In genomic region chr1:35029756-35030155, GRCh38 we compare ENCODE assay signal across 12 cellular contexts. TPM values are rescaled to one million over a fixed set of nuclear protein-coding genes. Genes with fewer than 3 reads are reported as not detected.
DNase-seq lines count a peak whose midpoint lies in the region; ATAC-seq, FAIRE-seq and TF ChIP-seq lines count a peak whose summit lies in the region.
"Had no signal": no experiment of that assay in that cellular context is flagged by ENCODE, and none has a peak within 500 bp of the region (broad histone marks: within the 10 kb centered on the region; RNA-seq: fewer than 3 reads in every experiment).

No MANE protein-coding gene starts in this region.

- peak overlapping the region; percentile 96 for H3K4me2 ChIP-seq in PC-3 (ENCODE audit: low read length)

- FAIRE-seq in GM12892 (lab: Jason Lieb, UNC) = no peak
- FAIRE-seq: GM12891 had no signal

- no peak overlapping the region for H3K27ac Mint-ChIP-seq in T-helper 2 cell treated with Interferon-gamma antibody and Interleukin-4, amounts not matched to agents 5 μg/mL and 100 μg/mL, for 36 hours
- H3K27ac Mint-ChIP-seq in endothelial cell (ENCODE audit: unreplicated experiment) = no peak overlapping the region

- H3K4me1 Mint-ChIP-seq in T-helper 2 cell treated with Interferon-gamma antibody and Interleukin-4, amounts not matched to agents 5 μg/mL and 100 μg/mL, for 36 hours (ENCODE audit: low read depth) = peaks cover 31% of the 10 kb centered on the region
- peaks cover 11% of the 10 kb centered on the region for H3K4me1 Mint-ChIP-seq in endothelial cell (ENCODE audit: unreplicated experiment)

- H3K9me2 ChIP-seq in PC-3 (replicated peaks; ENCODE audit: low read length) = no peaks in the 10 kb centered on the region

- BruUV-seq in PC-3 (replicated peaks; lab: Mats Ljungman, UMichigan) = no TSS peak

- no peaks in the 10 kb centered on the region for H3K27me3 Mint-ChIP-seq in T-helper 2 cell treated with Interferon-gamma antibody and Interleukin-4, amounts not matched to agents 5 μg/mL and 100 μg/mL, for 36 hours (ENCODE audit: low read depth)
- H3K27me3 Mint-ChIP-seq in endothelial cell (ENCODE audit: unreplicated experiment) = peaks cover 4% of the 10 kb centered on the region

- no peaks in the 10 kb centered on the region for H4K20me1 ChIP-seq in PC-3 (ENCODE audit: low read length)

- ATAC-seq in PC-3 (no peak), psoas muscle (no peak), HG03520 (IDR thresholded peaks at IDR 0.05; ENCODE audit: unreplicated experiment) (no peak)

- H3K79me2 ChIP-seq in PC-3 (ENCODE audit: low read length) = peaks cover 20% of the 10 kb centered on the region

- no peak for DNase-seq in T-helper 2 cell treated with Interferon-gamma antibody and Interleukin-4, amounts not matched to agents 5 μg/mL and 100 μg/mL, for 36 hours (ENCODE audit: low spot score)
- DNase-seq in T-helper 2 cell (no peak), PC-3 (no peak), endothelial cell (ENCODE audit: low spot score) (no peak), psoas muscle (no peak), T1000 (lab: John Stamatoyannopoulos, UW) (no peak), GM12892 (ENCODE audit: insufficient read length) (no peak)
- DNase-seq: hippocampal formation, NCI-H2107, posterior cingulate gyrus had no signal

- no peak overlapping the region for H3K27ac ChIP-seq in PC-3 (ENCODE audit: low read length)
- no peak overlapping the region for H3K27ac ChIP-seq in psoas muscle

- H3K4me3 Mint-ChIP-seq in T-helper 2 cell treated with Interferon-gamma antibody and Interleukin-4, amounts not matched to agents 5 μg/mL and 100 μg/mL, for 36 hours = peak overlapping the region; percentile 100
- H3K4me3 Mint-ChIP-seq in endothelial cell (ENCODE audit: unreplicated experiment) = peak overlapping the region; percentile 47

- CTCF ChIA-PET in PC-3 (lab: Charles Lee) = no interaction called here

- H3K4me1 ChIP-seq in PC-3 (ENCODE audit: insufficient read depth, low read length) (peaks cover 15% of the 10 kb centered on the region), psoas muscle (peaks cover 8% of the 10 kb centered on the region)

- TF ChIP-seq POLR2A in GM12892 (IDR thresholded peaks at IDR 0.05; ENCODE audit: low read depth, low read length) = no peak

- no peaks in the 10 kb centered on the region for H3K27me3 ChIP-seq in PC-3 (ENCODE audit: low read length)
- no peaks in the 10 kb centered on the region for H3K27me3 ChIP-seq in psoas muscle (ENCODE audit: insufficient read depth in 3 of 3, low read length in 2 of 3)

- H3K9me3 Mint-ChIP-seq in T-helper 2 cell treated with Interferon-gamma antibody and Interleukin-4, amounts not matched to agents 5 μg/mL and 100 μg/mL, for 36 hours = peaks cover 17% of the 10 kb centered on the region
- H3K9me3 Mint-ChIP-seq in endothelial cell (ENCODE audit: unreplicated experiment) = no peaks in the 10 kb centered on the region

- H2AFZ ChIP-seq in PC-3 (ENCODE audit: low read length) = no peak overlapping the region

- H3K4me3 ChIP-seq in PC-3 (ENCODE audit: low read length) (peak overlapping the region; percentile 98; the same call in 1 of the 2 replicates), psoas muscle (peak overlapping the region; percentile 91)

- peaks cover 29% of the 10 kb centered on the region for H3K36me3 Mint-ChIP-seq in T-helper 2 cell treated with Interferon-gamma antibody and Interleukin-4, amounts not matched to agents 5 μg/mL and 100 μg/mL, for 36 hours (ENCODE audit: low read depth)
- H3K36me3 Mint-ChIP-seq in endothelial cell (ENCODE audit: low read depth, unreplicated experiment) = peaks cover 8% of the 10 kb centered on the region

- no peaks in the 10 kb centered on the region for H3F3A ChIP-seq in PC-3 (ENCODE audit: low read length, unreplicated experiment)

- H3K36me3 ChIP-seq in PC-3 (ENCODE audit: low read depth, low read length) (no peaks in the 10 kb centered on the region), psoas muscle (ENCODE audit: insufficient read depth in 1 of 2, low read depth in 1 of 2) (peaks cover 2 to 21% of the 10 kb centered on the region in 2 donors)

- no peak for TF ChIP-seq CTCF in PC-3 (conservative IDR thresholded peaks at IDR 0.05; ENCODE audit: low read depth, low read length)
- TF ChIP-seq CTCF in endothelial cell (IDR thresholded peaks at IDR 0.05; ENCODE audit: unreplicated experiment) = no peak
- no peak for TF ChIP-seq CTCF in psoas muscle (IDR thresholded peaks at IDR 0.05)

- intact Hi-C loops in PC-3 (cut with micrococcal nuclease) = loop anchor here (2.0 to 10.0 kb wide), 3 partner anchors 48 to 235 kb away; partner anchors contain the start of genes ZMYM1 and ZMYM4
- intact Hi-C loops in psoas muscle (cut with DNase I) = loop anchor here in 1 of 2 donors (5.0 kb wide), 1 partner anchor 238 kb away; the partner anchor contains the start of gene ZMYM4

- no peak overlapping the region for H3K9ac ChIP-seq in PC-3 (ENCODE audit: low read length)

- POLR2A ChIA-PET in PC-3 (lab: Charles Lee; ENCODE audit: unreplicated experiment) = no interaction called here

- no peaks in the 10 kb centered on the region for H3K9me3 ChIP-seq in PC-3 (ENCODE audit: low read length)
- peaks cover 7% of the 10 kb centered on the region for H3K9me3 ChIP-seq in psoas muscle

RNA-seq across cellular contexts. Expression of gene ZMYM6, which starts 2.0 kb away (rescaled TPM):
- total RNA-seq in PC-3 (2014; rRNA removed) = 11.8 and 14.4 TPM in 2 replicates
- 12.1 TPM for total RNA-seq in endothelial cell (ENCODE audit: unreplicated experiment)
- total RNA-seq in psoas muscle = 1 to 10 TPM; 5.1 to 8.5 (median 7.4) TPM
- polyA plus RNA-seq in psoas muscle = 1 to 10 TPM; 3.4 to 8.1 (median 4.4) TPM
- polyA plus RNA-seq in GM12892 (2012; ENCODE audit: missing spikeins) = 13.6 TPM

RNA-seq across cellular contexts. Expression of gene TMEM35B, which starts 44.6 kb away (rescaled TPM):
- total RNA-seq in PC-3 (2014; rRNA removed) (10.7 and 10.9 TPM in 2 replicates), endothelial cell (ENCODE audit: unreplicated experiment) (18.9 TPM), psoas muscle (1 to 10 TPM; 3.0 to 7.1 (median 4.3) TPM)
- 10 to 100 TPM in 1 of 3 donors, 1 to 10 TPM in 2; 5.7 to 13.2 (median 8.5) TPM for polyA plus RNA-seq in psoas muscle
- 30.8 TPM for polyA plus RNA-seq in GM12892 (2012; ENCODE audit: missing spikeins)

RNA-seq across cellular contexts. Expression of gene ZMYM1, which starts 49.4 kb away (rescaled TPM):
- total RNA-seq in PC-3 (2014; rRNA removed) (13.6 and 17.0 TPM in 2 replicates), endothelial cell (ENCODE audit: unreplicated experiment) (29.1 TPM), psoas muscle (1 to 10 TPM; 3.0 to 5.2 (median 3.3) TPM)
- polyA plus RNA-seq in psoas muscle = 1 to 10 TPM in 2 of 3 donors, under 1 TPM in 1; 0.90 to 4.3 (median 1.5) TPM
- polyA plus RNA-seq in GM12892 (2012; ENCODE audit: missing spikeins) = 3.0 TPM
